ENCODE assay signal across 1 cellular context in genomic region chr18:7626175-7626921, GRCh38.
TF ChIP-seq lines count a peak whose summit lies in the region.

No MANE protein-coding gene starts in this region.

TF ChIP-seq in HepG2, 621 proteins besides CTCF, POLR2A, EP300 and RAD21 (continued from another document and continues in another):
- TF ChIP-seq THRA (CRISPR knock-in tag; IDR thresholded peaks at IDR 0.05; ENCODE audit: borderline replicate concordance) (peak; percentile 24; the same call in 1 of the 2 replicates), NCOA2 (CRISPR knock-in tag; IDR thresholded peaks at IDR 0.05) (peak; percentile 69), ZMYM3 (CRISPR knock-in tag; IDR thresholded peaks at IDR 0.05) (peak; percentile 69), FLYWCH1 (CRISPR knock-in tag; IDR thresholded peaks at IDR 0.05) (no peak), NFIC (IDR thresholded peaks at IDR 0.05; ENCODE audit: low read length) (no peak), ZNF275 (CRISPR knock-in tag; IDR thresholded peaks at IDR 0.05; ENCODE audit: borderline replicate concordance) (peak; percentile 57; the same call in 1 of the 2 replicates), TCF7 (IDR thresholded peaks at IDR 0.05; ENCODE audit: low read depth) (peak; percentile 31; the same call in 1 of the 2 replicates), NFKB2 (CRISPR knock-in tag; IDR thresholded peaks at IDR 0.05; ENCODE audit: borderline replicate concordance) (no peak), CBX5 (CRISPR knock-in tag; IDR thresholded peaks at IDR 0.05; ENCODE audit: borderline replicate concordance) (no peak), ZBTB37 (CRISPR knock-in tag; IDR thresholded peaks at IDR 0.05) (no peak), ISL2 (CRISPR knock-in tag; IDR thresholded peaks at IDR 0.05) (peak; percentile 43; the same call in 1 of the 2 replicates), ATF7-NPFF (CRISPR knock-in tag; IDR thresholded peaks at IDR 0.05; ENCODE audit: low read depth) (no peak), DPF2 (CRISPR knock-in tag; IDR thresholded peaks at IDR 0.05; ENCODE audit: borderline replicate concordance, low read depth) (peak; percentile 62), ZHX1 (CRISPR knock-in tag; IDR thresholded peaks at IDR 0.05; ENCODE audit: low read depth) (peak; percentile 20; the same call in 1 of the 2 replicates), ZNF337 (CRISPR knock-in tag; IDR thresholded peaks at IDR 0.05; ENCODE audit: borderline replicate concordance, low read depth) (no peak; the same call in 1 of the 2 replicates), NFE2 (CRISPR knock-in tag; IDR thresholded peaks at IDR 0.05) (no peak), ERF (CRISPR knock-in tag; IDR thresholded peaks at IDR 0.05) (peak; percentile 39; the same call in 1 of the 2 replicates), POLR2AphosphoS2 (IDR thresholded peaks at IDR 0.05; ENCODE audit: low read depth, low read length) (no peak), SAP130 (CRISPR knock-in tag; IDR thresholded peaks at IDR 0.05; ENCODE audit: low read depth) (peak; percentile 59; the same call in 1 of the 2 replicates), FOXK2 (IDR thresholded peaks at IDR 0.05) (peak; percentile 76), ZNF737 (CRISPR knock-in tag; IDR thresholded peaks at IDR 0.05; ENCODE audit: borderline replicate concordance) (no peak), LCORL (IDR thresholded peaks at IDR 0.05) (no peak), LCORL (CRISPR knock-in tag; IDR thresholded peaks at IDR 0.05) (peak; percentile 89), REPIN1 (CRISPR knock-in tag; IDR thresholded peaks at IDR 0.05; ENCODE audit: borderline replicate concordance, low read depth) (peak; percentile 43; the same call in 1 of the 2 replicates), AKAP8 (CRISPR knock-in tag; IDR thresholded peaks at IDR 0.05) (no peak), ZNF382 (CRISPR knock-in tag; IDR thresholded peaks at IDR 0.05; ENCODE audit: borderline replicate concordance) (no peak), SRF (IDR thresholded peaks at IDR 0.05; ENCODE audit: low read depth, low read length) (no peak), NR2F2 (IDR thresholded peaks at IDR 0.05; ENCODE audit: borderline replicate concordance, low read depth) (peak; percentile 75), ZBTB20 (CRISPR knock-in tag; IDR thresholded peaks at IDR 0.05; ENCODE audit: borderline replicate concordance, low read depth) (0 out of 2 replicates have a peak, but pooled peaks have one; percentile 18), FOXP4 (CRISPR knock-in tag; IDR thresholded peaks at IDR 0.05) (peak; percentile 83), ZNF589 (CRISPR knock-in tag; conservative IDR thresholded peaks at IDR 0.05) (no peak), ZNF574 (CRISPR knock-in tag; IDR thresholded peaks at IDR 0.05) (peak; percentile 44)
- TF ChIP-seq, protein P1, sequence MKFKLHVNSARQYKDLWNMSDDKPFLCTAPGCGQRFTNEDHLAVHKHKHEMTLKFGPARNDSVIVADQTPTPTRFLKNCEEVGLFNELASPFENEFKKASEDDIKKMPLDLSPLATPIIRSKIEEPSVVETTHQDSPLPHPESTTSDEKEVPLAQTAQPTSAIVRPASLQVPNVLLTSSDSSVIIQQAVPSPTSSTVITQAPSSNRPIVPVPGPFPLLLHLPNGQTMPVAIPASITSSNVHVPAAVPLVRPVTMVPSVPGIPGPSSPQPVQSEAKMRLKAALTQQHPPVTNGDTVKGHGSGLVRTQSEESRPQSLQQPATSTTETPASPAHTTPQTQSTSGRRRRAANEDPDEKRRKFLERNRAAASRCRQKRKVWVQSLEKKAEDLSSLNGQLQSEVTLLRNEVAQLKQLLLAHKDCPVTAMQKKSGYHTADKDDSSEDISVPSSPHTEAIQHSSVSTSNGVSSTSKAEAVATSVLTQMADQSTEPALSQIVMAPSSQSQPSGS (CRISPR knock-in tag; IDR thresholded peaks at IDR 0.05) = peak; percentile 61; the same call in 1 of the 2 replicates
- TF ChIP-seq, protein P2, sequence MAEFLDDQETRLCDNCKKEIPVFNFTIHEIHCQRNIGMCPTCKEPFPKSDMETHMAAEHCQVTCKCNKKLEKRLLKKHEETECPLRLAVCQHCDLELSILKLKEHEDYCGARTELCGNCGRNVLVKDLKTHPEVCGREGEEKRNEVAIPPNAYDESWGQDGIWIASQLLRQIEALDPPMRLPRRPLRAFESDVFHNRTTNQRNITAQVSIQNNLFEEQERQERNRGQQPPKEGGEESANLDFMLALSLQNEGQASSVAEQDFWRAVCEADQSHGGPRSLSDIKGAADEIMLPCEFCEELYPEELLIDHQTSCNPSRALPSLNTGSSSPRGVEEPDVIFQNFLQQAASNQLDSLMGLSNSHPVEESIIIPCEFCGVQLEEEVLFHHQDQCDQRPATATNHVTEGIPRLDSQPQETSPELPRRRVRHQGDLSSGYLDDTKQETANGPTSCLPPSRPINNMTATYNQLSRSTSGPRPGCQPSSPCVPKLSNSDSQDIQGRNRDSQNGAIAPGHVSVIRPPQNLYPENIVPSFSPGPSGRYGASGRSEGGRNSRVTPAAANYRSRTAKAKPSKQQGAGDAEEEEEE (CRISPR knock-in tag; IDR thresholded peaks at IDR 0.05; ENCODE audit: borderline replicate concordance) = no peak
- TF ChIP-seq, protein P3, sequence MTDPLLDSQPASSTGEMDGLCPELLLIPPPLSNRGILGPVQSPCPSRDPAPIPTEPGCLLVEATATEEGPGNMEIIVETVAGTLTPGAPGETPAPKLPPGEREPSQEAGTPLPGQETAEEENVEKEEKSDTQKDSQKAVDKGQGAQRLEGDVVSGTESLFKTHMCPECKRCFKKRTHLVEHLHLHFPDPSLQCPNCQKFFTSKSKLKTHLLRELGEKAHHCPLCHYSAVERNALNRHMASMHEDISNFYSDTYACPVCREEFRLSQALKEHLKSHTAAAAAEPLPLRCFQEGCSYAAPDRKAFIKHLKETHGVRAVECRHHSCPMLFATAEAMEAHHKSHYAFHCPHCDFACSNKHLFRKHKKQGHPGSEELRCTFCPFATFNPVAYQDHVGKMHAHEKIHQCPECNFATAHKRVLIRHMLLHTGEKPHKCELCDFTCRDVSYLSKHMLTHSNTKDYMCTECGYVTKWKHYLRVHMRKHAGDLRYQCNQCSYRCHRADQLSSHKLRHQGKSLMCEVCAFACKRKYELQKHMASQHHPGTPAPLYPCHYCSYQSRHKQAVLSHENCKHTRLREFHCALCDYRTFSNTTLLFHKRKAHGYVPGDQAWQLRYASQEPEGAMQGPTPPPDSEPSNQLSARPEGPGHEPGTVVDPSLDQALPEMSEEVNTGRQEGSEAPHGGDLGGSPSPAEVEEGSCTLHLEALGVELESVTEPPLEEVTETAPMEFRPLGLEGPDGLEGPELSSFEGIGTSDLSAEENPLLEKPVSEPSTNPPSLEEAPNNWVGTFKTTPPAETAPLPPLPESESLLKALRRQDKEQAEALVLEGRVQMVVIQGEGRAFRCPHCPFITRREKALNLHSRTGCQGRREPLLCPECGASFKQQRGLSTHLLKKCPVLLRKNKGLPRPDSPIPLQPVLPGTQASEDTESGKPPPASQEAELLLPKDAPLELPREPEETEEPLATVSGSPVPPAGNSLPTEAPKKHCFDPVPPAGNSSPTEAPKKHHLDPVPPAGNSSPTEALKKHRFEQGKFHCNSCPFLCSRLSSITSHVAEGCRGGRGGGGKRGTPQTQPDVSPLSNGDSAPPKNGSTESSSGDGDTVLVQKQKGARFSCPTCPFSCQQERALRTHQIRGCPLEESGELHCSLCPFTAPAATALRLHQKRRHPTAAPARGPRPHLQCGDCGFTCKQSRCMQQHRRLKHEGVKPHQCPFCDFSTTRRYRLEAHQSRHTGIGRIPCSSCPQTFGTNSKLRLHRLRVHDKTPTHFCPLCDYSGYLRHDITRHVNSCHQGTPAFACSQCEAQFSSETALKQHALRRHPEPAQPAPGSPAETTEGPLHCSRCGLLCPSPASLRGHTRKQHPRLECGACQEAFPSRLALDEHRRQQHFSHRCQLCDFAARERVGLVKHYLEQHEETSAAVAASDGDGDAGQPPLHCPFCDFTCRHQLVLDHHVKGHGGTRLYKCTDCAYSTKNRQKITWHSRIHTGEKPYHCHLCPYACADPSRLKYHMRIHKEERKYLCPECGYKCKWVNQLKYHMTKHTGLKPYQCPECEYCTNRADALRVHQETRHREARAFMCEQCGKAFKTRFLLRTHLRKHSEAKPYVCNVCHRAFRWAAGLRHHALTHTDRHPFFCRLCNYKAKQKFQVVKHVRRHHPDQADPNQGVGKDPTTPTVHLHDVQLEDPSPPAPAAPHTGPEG (CRISPR knock-in tag; IDR thresholded peaks at IDR 0.05) = 0 out of 2 replicates have a peak, but pooled peaks have one; percentile 8
